28 cellular contexts compared by ENCODE assay signal in genomic region chr3:170052398-170052797, GRCh38.
"Had no signal": no experiment of that assay in that cellular context is flagged by ENCODE, and none has a peak within 500 bp of the region (broad histone marks: within the 10 kb centered on the region; RNA-seq: fewer than 3 reads in every experiment).

No MANE protein-coding gene starts in this region.

- H3K27ac ChIP-seq: colonic mucosa, coronary artery, dorsolateral prefrontal cortex, epithelial cell of prostate, esophagus muscularis mucosa, esophagus squamous epithelium, foreskin keratinocyte, gastrocnemius medialis, gastroesophageal sphincter, heart left ventricle, heart right ventricle had no signal

- ATAC-seq: effector memory CD8-positive, alpha-beta T cell; esophagus mucosa; foreskin keratinocyte; gastrocnemius medialis; gastroesophageal sphincter; heart left ventricle; heart right ventricle had no signal

- H3K4me3 ChIP-seq: colonic mucosa, coronary artery, dorsolateral prefrontal cortex, esophagus muscularis mucosa, esophagus squamous epithelium, gastrocnemius medialis, gastroesophageal sphincter, heart left ventricle, heart right ventricle had no signal

- H3K36me3 ChIP-seq: colonic mucosa, esophagus muscularis mucosa, esophagus squamous epithelium, gastrocnemius medialis, gastroesophageal sphincter, heart left ventricle, heart right ventricle had no signal

- FAIRE-seq: colon, endometrium, endothelial cell of umbilical vein, frontal cortex had no signal

- H3K9me3 ChIP-seq: colonic mucosa, esophagus muscularis mucosa, esophagus squamous epithelium, gastrocnemius medialis, gastroesophageal sphincter, heart left ventricle, heart right ventricle had no signal

- DNase-seq: colonic mucosa; cortex of kidney; dermis blood vessel endothelial cell; dorsolateral prefrontal cortex; effector CD4-positive, alpha-beta T cell; effector CD8-positive, alpha-beta T cell; effector memory CD4-positive, alpha-beta T cell; effector memory CD8-positive, alpha-beta T cell; endodermal cell; erythroblast; esophagus squamous epithelium; foreskin fibroblast; foreskin keratinocyte; foreskin melanocyte; gastrocnemius medialis; glutamatergic neuron; head of caudate nucleus; heart left ventricle; heart right ventricle had no signal

- H3K27me3 ChIP-seq: colonic mucosa, dorsolateral prefrontal cortex, esophagus muscularis mucosa, esophagus squamous epithelium, gastrocnemius medialis, gastroesophageal sphincter, heart left ventricle, heart right ventricle had no signal

- H3K4me1 ChIP-seq: esophagus squamous epithelium, foreskin keratinocyte, gastrocnemius medialis, gastroesophageal sphincter had no signal
